In the genomic region with DNA sequence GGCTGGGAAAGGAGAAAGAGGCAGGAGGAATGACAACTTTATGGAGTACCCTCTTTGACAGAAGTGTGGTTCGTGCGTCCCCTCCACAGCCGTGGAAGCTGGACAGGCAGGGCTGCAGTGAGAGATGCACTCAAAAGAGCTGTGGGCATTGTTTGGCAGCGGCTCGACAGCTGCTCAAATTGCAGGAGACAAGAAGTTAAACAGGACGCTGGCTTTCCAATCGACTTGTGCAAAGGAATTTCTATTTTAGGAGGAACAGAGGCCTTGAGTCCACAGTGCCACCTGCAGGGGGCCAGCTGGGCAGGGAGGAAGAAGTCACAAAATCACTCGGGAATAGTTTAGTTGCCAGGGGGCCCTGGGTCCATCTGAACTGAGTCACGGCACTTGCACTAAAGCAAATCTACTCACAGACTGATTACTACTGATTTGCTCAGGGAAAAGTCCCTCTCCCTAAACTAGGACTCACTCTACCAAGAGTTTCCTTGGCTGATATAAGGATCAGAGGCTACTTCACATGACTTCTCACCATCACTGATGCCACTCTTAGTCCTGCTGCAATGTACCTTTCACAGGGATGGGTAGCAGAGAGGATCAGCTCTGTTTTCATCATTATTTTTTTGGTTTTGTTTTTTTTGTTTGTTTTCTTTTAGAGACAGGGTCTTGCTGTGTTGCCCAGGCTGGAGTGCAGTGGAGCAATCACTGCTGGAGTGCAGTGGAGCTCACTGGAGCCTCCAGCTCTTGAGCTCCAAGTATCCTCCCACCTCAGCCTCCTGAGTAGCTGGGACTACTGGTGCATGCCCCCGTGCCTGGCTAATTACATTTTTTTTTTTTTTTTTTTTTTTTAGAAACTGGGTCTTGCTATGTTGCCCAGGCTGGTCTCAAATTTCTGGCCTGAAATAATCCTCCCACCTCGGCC, we compare ENCODE assay signal across 8 cellular contexts.
DNase-seq lines count a peak whose midpoint lies in the region; ATAC-seq and TF ChIP-seq lines count a peak whose summit lies in the region.

No MANE protein-coding gene starts in this region.

- H2BK120ac ChIP-seq in mesendoderm (ENCODE audit: low read depth, low read length) = no peak overlapping the region

- no peak overlapping the region for H3K23ac ChIP-seq in mesendoderm (ENCODE audit: low read length)

- H3K36me3 Mint-ChIP-seq in Calu3 (ENCODE audit: insufficient read depth, unreplicated experiment) = peaks cover 14% of the 10 kb centered on the region
- H3K36me3 Mint-ChIP-seq in dendritic cell treated with granulocyte-macrophage colony-stimulating factor and Interleukin-4, amounts not matched to agents 40 ng/mL and 50 ng/mL, for 4 days (ENCODE audit: low read depth) = no peaks in the 10 kb centered on the region

- H3K4me3 Mint-ChIP-seq in Calu3 (ENCODE audit: low read depth, unreplicated experiment) = peak overlapping the region; percentile 29
- peak overlapping the region; percentile 24 for H3K4me3 Mint-ChIP-seq in dendritic cell treated with granulocyte-macrophage colony-stimulating factor and Interleukin-4, amounts not matched to agents 40 ng/mL and 50 ng/mL, for 4 days

- no peak overlapping the region for H3K18ac ChIP-seq in mesendoderm (ENCODE audit: low read length)

- H2BK15ac ChIP-seq in mesendoderm (replicated peaks; ENCODE audit: low read depth) = no peak overlapping the region

- H3K9ac ChIP-seq in mesendoderm (ENCODE audit: low read length) = no peak overlapping the region

- CTCF ChIA-PET in Calu3 (lab: Charles Lee) (interaction anchor here (0.7 to 1.3 kb wide), 4 partner anchors 118 to 669 kb away, joined by 3 to 5 read pairs (median 3); no protein-coding TSS in a partner anchor), GM10248 (lab: Yijun Ruan, JAX) (no interaction called here)

- H4K8ac ChIP-seq in mesendoderm (ENCODE audit: low read depth, low read length) = no peak overlapping the region

- peaks cover 62% of the 10 kb centered on the region for H3K4me1 Mint-ChIP-seq in Calu3 (ENCODE audit: low read depth, unreplicated experiment)
- H3K4me1 Mint-ChIP-seq in dendritic cell treated with granulocyte-macrophage colony-stimulating factor and Interleukin-4, amounts not matched to agents 40 ng/mL and 50 ng/mL, for 4 days (ENCODE audit: low read depth) = peaks cover 19% of the 10 kb centered on the region

- intact Hi-C loops in Calu3 (cut with micrococcal nuclease; ENCODE audit: unreplicated experiment) = loop anchor here (1.0 to 5.0 kb wide), 4 partner anchors 56 to 122 kb away; no protein-coding TSS in a partner anchor
- intact Hi-C loops in dendritic cell treated with granulocyte-macrophage colony-stimulating factor and Interleukin-4, amounts not matched to agents 40 ng/mL and 50 ng/mL, for 4 days (cut with micrococcal nuclease) = loop anchor here (5.0 kb wide), 1 partner anchor 121 kb away; no protein-coding TSS in a partner anchor

- POLR2A ChIA-PET in GM10248 (lab: Yijun Ruan, JAX) = no interaction called here

- no peak overlapping the region for H3K4ac ChIP-seq in mesendoderm (ENCODE audit: low read depth, low read length)

- peak overlapping the region; percentile 20 for H3K27ac Mint-ChIP-seq in Calu3 (ENCODE audit: unreplicated experiment)
- H3K27ac Mint-ChIP-seq in dendritic cell treated with granulocyte-macrophage colony-stimulating factor and Interleukin-4, amounts not matched to agents 40 ng/mL and 50 ng/mL, for 4 days = peak overlapping the region; percentile 58

- H3K79me2 ChIP-seq in mesendoderm (ENCODE audit: control insufficient read depth, insufficient read depth, low read length) = no peaks in the 10 kb centered on the region

- H3K27me3 Mint-ChIP-seq in Calu3 (ENCODE audit: unreplicated experiment) = no peaks in the 10 kb centered on the region
- H3K27me3 Mint-ChIP-seq in dendritic cell treated with granulocyte-macrophage colony-stimulating factor and Interleukin-4, amounts not matched to agents 40 ng/mL and 50 ng/mL, for 4 days = peaks cover 1% of the 10 kb centered on the region

- H3K4me3 ChIP-seq in NB4 (ENCODE audit: low read depth, low read length) (no peak overlapping the region), mesendoderm (ENCODE audit: low read length) (no peak overlapping the region)

- H3K36me3 ChIP-seq in mesendoderm (ENCODE audit: control insufficient read depth, insufficient read depth, low read length) = no peaks in the 10 kb centered on the region

- H3K56ac ChIP-seq in mesendoderm (ENCODE audit: low read length) = no peak overlapping the region

- no peaks in the 10 kb centered on the region for H3K4me1 ChIP-seq in mesendoderm (ENCODE audit: control insufficient read depth, low read depth, low read length)

- no peaks in the 10 kb centered on the region for H3K9me3 Mint-ChIP-seq in Calu3 (ENCODE audit: low read depth, unreplicated experiment)
- no peaks in the 10 kb centered on the region for H3K9me3 Mint-ChIP-seq in dendritic cell treated with granulocyte-macrophage colony-stimulating factor and Interleukin-4, amounts not matched to agents 40 ng/mL and 50 ng/mL, for 4 days

- peak; percentile 81 for DNase-seq in Calu3
- peak; percentile 29 for DNase-seq in NB4 (ENCODE audit: low read depth)
- DNase-seq in mesendoderm = peak; percentile 71
- DNase-seq in GM10248 (ENCODE audit: extremely low spot score) = no peak

- no peak overlapping the region for H4K5ac ChIP-seq in mesendoderm (ENCODE audit: low read length)

- no peak overlapping the region for H3K27ac ChIP-seq in mesendoderm (ENCODE audit: low read depth, low read length)

- H2BK5ac ChIP-seq in mesendoderm (ENCODE audit: low read length) = no peak overlapping the region

- H3K4me2 ChIP-seq in mesendoderm (ENCODE audit: low read length) = no peak overlapping the region

- H3K27me3 ChIP-seq in mesendoderm (ENCODE audit: insufficient read depth, low read length, poor library complexity) = no peaks in the 10 kb centered on the region

- no CpG with 5 or more reads among the region's 11 CpGs for WGBS in mesendoderm (ENCODE audit: extremely low coverage, insufficient coverage, low lambda C conversion rate)

- no peaks in the 10 kb centered on the region for H3K79me1 ChIP-seq in mesendoderm (ENCODE audit: low read length)

- no TSS peak for BruUV-seq in Calu3 (replicated peaks; lab: Mats Ljungman, UMichigan)

- ATAC-seq in GM18907 (IDR thresholded peaks at IDR 0.05; ENCODE audit: unreplicated experiment) (no peak), HG03025 (IDR thresholded peaks at IDR 0.05; ENCODE audit: low FRiP score, unreplicated experiment) (no peak), HG02840 (IDR thresholded peaks at IDR 0.05; ENCODE audit: low FRiP score, unreplicated experiment) (no peak)

- TF ChIP-seq CTCF in Calu3 (IDR thresholded peaks at IDR 0.05; ENCODE audit: unreplicated experiment) (peak; percentile 86), NB4 (IDR thresholded peaks at IDR 0.05; ENCODE audit: low read depth, low read length) (no peak), GM10248 (IDR thresholded peaks at IDR 0.05; ENCODE audit: control extremely low read depth, extremely low read depth, low read depth, missing control alignments) (no peak)

- no peak for TF ChIP-seq POLR2A in NB4 (IDR thresholded peaks at IDR 0.05; ENCODE audit: extremely low read depth, insufficient read length)

- H2AK5ac ChIP-seq in mesendoderm (ENCODE audit: low read length) = no peak overlapping the region
